ENCODE assay signal across 18 cellular contexts in genomic region chr2:152106464-152106863, GRCh38. TPM values are rescaled to one million over a fixed set of nuclear protein-coding genes. Genes with fewer than 3 reads are reported as not detected.
DNase-seq lines count a peak whose midpoint lies in the region; ATAC-seq, FAIRE-seq and TF ChIP-seq lines count a peak whose summit lies in the region.
"Had no signal": no experiment of that assay in that cellular context is flagged by ENCODE, and none has a peak within 500 bp of the region (broad histone marks: within the 10 kb centered on the region; RNA-seq: fewer than 3 reads in every experiment).

No MANE protein-coding gene starts in this region.

- no peak for TF ChIP-seq CTCF in A549 (IDR thresholded peaks at IDR 0.05)
- TF ChIP-seq CTCF in RWPE2 (IDR thresholded peaks at IDR 0.05; ENCODE audit: poor library complexity, severe bottlenecking) = no peak
- no peak for TF ChIP-seq CTCF in epithelial cell of esophagus (IDR thresholded peaks at IDR 0.05; ENCODE audit: insufficient read depth, low read depth, low read length, missing control alignments)
- TF ChIP-seq CTCF in mucosa of descending colon (IDR thresholded peaks at IDR 0.05) = no peak

- ATAC-seq in A549 (no peak), RWPE2 (ENCODE audit: low read depth) (peak; percentile 46; the same call in 1 of the 3 replicates), mucosa of descending colon (no peak), HG03354 (IDR thresholded peaks at IDR 0.05; ENCODE audit: poor library complexity, severe bottlenecking, unreplicated experiment) (no peak)
- ATAC-seq in stimulated activated effector memory CD8-positive, alpha-beta T cell treated with anti-CD3 and anti-CD28 coated beads, Interleukin-12 subunit alpha, Interleukin-12 subunit beta, amount 100 ng/mL, for 72 hours = no peak

- no peak for DNase-seq in A549 (ENCODE audit: low read depth in 1 of 2, low spot score in 1 of 2)
- DNase-seq in GM23248 = peak; percentile 22
- no peak for DNase-seq in RWPE2 (ENCODE audit: low spot score)
- peak; percentile 46 for DNase-seq in epithelial cell of esophagus (ENCODE audit: low read depth)
- no peak for DNase-seq in middle frontal gyrus (ENCODE audit: extremely low spot score, low spot score)
- DNase-seq in mucosa of descending colon = no peak
- DNase-seq in stimulated activated effector memory CD8-positive, alpha-beta T cell treated with anti-CD3 and anti-CD28 coated beads, Interleukin-12 subunit alpha, Interleukin-12 subunit beta, amount 100 ng/mL, for 72 hours (ENCODE audit: low spot score in 2 of 2) = no peak
- DNase-seq: C1 segment of cervical spinal cord; Calu3; CD4-positive, alpha-beta T cell; DMS 273 treated with DMSO at 0.1 percent for 48 hours; GOT3; H9 had no signal

- no peaks in the 10 kb centered on the region for H3K79me2 ChIP-seq in GM23248 (ENCODE audit: insufficient read depth)

- 93% methylated on average over 4 of the region's 4 CpGs for WGBS in A549 (ENCODE audit: missing lambda C conversion rate)
- WGBS in GM23248 (ENCODE audit: low coverage in 1 of 2, low lambda C conversion rate in 2 of 2, missing lambda C conversion rate in 2 of 2), 2 experiments = 71 to 75% methylated on average over 4 of the region's 4 CpGs

- no peak overlapping the region for H3K9ac ChIP-seq in GM23248

- no peaks in the 10 kb centered on the region for H3K9me2 ChIP-seq in GM23248 (ENCODE audit: insufficient read depth)

- H3K36me3 ChIP-seq in GM23248 (ENCODE audit: low read depth) (no peaks in the 10 kb centered on the region), RWPE2 (ENCODE audit: low read depth) (no peaks in the 10 kb centered on the region), mucosa of descending colon (ENCODE audit: low read depth) (no peaks in the 10 kb centered on the region)

- H3K27ac Mint-ChIP-seq in stimulated activated effector memory CD8-positive, alpha-beta T cell treated with anti-CD3 and anti-CD28 coated beads, Interleukin-12 subunit alpha, Interleukin-12 subunit beta, amount 100 ng/mL, for 72 hours = no peak overlapping the region
- H3K27ac Mint-ChIP-seq: B cell; CD4-positive, alpha-beta T cell; H9 had no signal

- H3K36me3 Mint-ChIP-seq in stimulated activated effector memory CD8-positive, alpha-beta T cell treated with anti-CD3 and anti-CD28 coated beads, Interleukin-12 subunit alpha, Interleukin-12 subunit beta, amount 100 ng/mL, for 72 hours = no peaks in the 10 kb centered on the region

- H3K4me3 Mint-ChIP-seq in stimulated activated effector memory CD8-positive, alpha-beta T cell treated with anti-CD3 and anti-CD28 coated beads, Interleukin-12 subunit alpha, Interleukin-12 subunit beta, amount 100 ng/mL, for 72 hours = no peak overlapping the region
- H3K4me3 Mint-ChIP-seq: B cell; CD4-positive, alpha-beta T cell; H9 had no signal

- no peak for TF ChIP-seq EP300 in A549 (IDR thresholded peaks at IDR 0.05)

- no peak for TF ChIP-seq POLR2A in A549 (IDR thresholded peaks at IDR 0.05; ENCODE audit: low read length)

- H3K9me3 Mint-ChIP-seq in stimulated activated effector memory CD8-positive, alpha-beta T cell treated with anti-CD3 and anti-CD28 coated beads, Interleukin-12 subunit alpha, Interleukin-12 subunit beta, amount 100 ng/mL, for 72 hours = no peaks in the 10 kb centered on the region
- H3K9me3 Mint-ChIP-seq: CD4-positive, alpha-beta T cell; H9 had no signal

- H3K27me3 ChIP-seq in GM23248 (replicated peaks; ENCODE audit: insufficient read depth) (peaks cover 7% of the 10 kb centered on the region; the same call in 1 of the 2 replicates), RWPE2 (ENCODE audit: insufficient read depth, poor library complexity, severe bottlenecking) (no peaks in the 10 kb centered on the region)

- no peaks in the 10 kb centered on the region for H3F3A ChIP-seq in GM23248 (ENCODE audit: insufficient read depth)

- H3K27ac ChIP-seq in A549 = no peak overlapping the region
- no peak overlapping the region for H3K27ac ChIP-seq in GM23248
- no peak overlapping the region for H3K27ac ChIP-seq in RWPE2 (ENCODE audit: poor library complexity, severe bottlenecking)

- no peak overlapping the region for H2AFZ ChIP-seq in GM23248

- in situ Hi-C loops in GM23248 (cut with MboI) = no loop called here

- POLR2A ChIA-PET in A549 (lab: Yijun Ruan, JAX) = no interaction called here

- H3K4me1 ChIP-seq in A549 = no peaks in the 10 kb centered on the region
- H3K4me1 ChIP-seq in GM23248 (ENCODE audit: insufficient read depth) = no peaks in the 10 kb centered on the region; the same call in 1 of the 2 replicates
- H3K4me1 ChIP-seq in RWPE2 (ENCODE audit: insufficient read depth, poor library complexity, severe bottlenecking) = no peaks in the 10 kb centered on the region
- H3K4me1 ChIP-seq in mucosa of descending colon (ENCODE audit: low read depth) = no peaks in the 10 kb centered on the region

- no peaks in the 10 kb centered on the region for H3K9me3 ChIP-seq in A549
- no peaks in the 10 kb centered on the region for H3K9me3 ChIP-seq in GM23248 (ENCODE audit: low read depth)
- no peaks in the 10 kb centered on the region for H3K9me3 ChIP-seq in RWPE2 (ENCODE audit: severe bottlenecking)
- no peaks in the 10 kb centered on the region for H3K9me3 ChIP-seq in mucosa of descending colon

- CTCF ChIA-PET in A549 (lab: Yijun Ruan, JAX) = no interaction called here

- no peak overlapping the region for H3K4me3 ChIP-seq in A549
- H3K4me3 ChIP-seq in GM23248 = no peak overlapping the region
- no peak overlapping the region for H3K4me3 ChIP-seq in RWPE2 (ENCODE audit: severe bottlenecking)
- H3K4me3 ChIP-seq in epithelial cell of esophagus (ENCODE audit: low read length) = no peak overlapping the region
- no peak overlapping the region for H3K4me3 ChIP-seq in mucosa of descending colon

- no peak for TF ChIP-seq RAD21 in A549 (conservative IDR thresholded peaks at IDR 0.05 in 1 of 2, IDR thresholded peaks at IDR 0.05 in 1 of 2)

- H3K4me1 Mint-ChIP-seq in stimulated activated effector memory CD8-positive, alpha-beta T cell treated with anti-CD3 and anti-CD28 coated beads, Interleukin-12 subunit alpha, Interleukin-12 subunit beta, amount 100 ng/mL, for 72 hours = no peaks in the 10 kb centered on the region
- H3K4me1 Mint-ChIP-seq: B cell had no signal

- no peak overlapping the region for H3K4me2 ChIP-seq in A549
- H3K4me2 ChIP-seq in GM23248 (ENCODE audit: unreplicated experiment) = no peak overlapping the region

- intact Hi-C loops in mucosa of descending colon (cut with DNase I, micrococcal nuclease) = no loop called here

- H4K20me1 ChIP-seq in GM23248 (ENCODE audit: insufficient read depth) = no peaks in the 10 kb centered on the region

- FAIRE-seq in A549 (lab: Jason Lieb, UNC) = no peak
- FAIRE-seq: G401.6, GM12891, HTR-8/SVneo had no signal

TF ChIP-seq in A549, 52 proteins besides CTCF, POLR2A, EP300 and RAD21:
- TF ChIP-seq E2F6 (IDR thresholded peaks at IDR 0.05; ENCODE audit: borderline replicate concordance, low read depth) = no peak
- no peak for TF ChIP-seq ATOH8 (CRISPR knock-in tag; IDR thresholded peaks at IDR 0.05; ENCODE audit: low read depth)
- peak; percentile 88 for TF ChIP-seq MAFK (IDR thresholded peaks at IDR 0.05; ENCODE audit: partially characterized antibody)
- TF ChIP-seq EHMT2 (IDR thresholded peaks at IDR 0.05; ENCODE audit: low read depth) = no peak

RNA-seq across cellular contexts. Expression of gene CACNB4, which starts 7.6 kb away (rescaled TPM):
- polyA plus RNA-seq in A549 (2011; rRNA removed) (0.53 and 0.78 TPM in 2 replicates), A549 (2017; fragmentation: RNase III; extraction: RNeasy Plus Mini Kit Qiagen cat#74134 plus additional on column Dnase treatment) (0.25 to 0.29 TPM (median 0.26 TPM) in 3 replicates), GM23248 (2016; fragmentation: Nextera tagmentation; extraction: Ambion mirVana) (0.05 TPM in 1 of 2 replicates, not detected in the other)
- polyA plus RNA-seq in A549 (2012; cell fraction: cytosol; rRNA removed) = 0.11 and 0.13 TPM in 2 replicates
- polyA plus RNA-seq in A549 (2012; cell fraction: nucleus; rRNA removed) = 0.23 and 0.53 TPM in 2 replicates
- 0.78 and 1.3 TPM in 2 replicates for polyA minus RNA-seq in A549 (2011; rRNA and poly(A)+ RNA removed)
- total RNA-seq in GM23248 (2014; rRNA removed; shearing (Covaris generic)) = 0.11 TPM in 1 of 2 replicates, not detected in the other
- total RNA-seq in mucosa of descending colon = 1 to 10 TPM; 1.0 to 1.8 (median 1.4) TPM

Comparison
In these comparisons a context has a peak if more than half of its experiments do, and no peak if none do; other contexts are left out.
1. DNase-seq: peak in GM23248 (single experiment) and epithelial cell of esophagus (single experiment); none in A549 (0 of 2), RWPE2 (single experiment), middle frontal gyrus (single experiment), mucosa of descending colon (0 of 3) and stimulated activated effector memory CD8-positive, alpha-beta T cell treated with anti-CD3 and anti-CD28 coated beads, Interleukin-12 subunit alpha, Interleukin-12 subunit beta, amount 100 ng/mL, for 72 hours (0 of 2).